9 cellular contexts compared by ENCODE assay signal in the genomic region with DNA sequence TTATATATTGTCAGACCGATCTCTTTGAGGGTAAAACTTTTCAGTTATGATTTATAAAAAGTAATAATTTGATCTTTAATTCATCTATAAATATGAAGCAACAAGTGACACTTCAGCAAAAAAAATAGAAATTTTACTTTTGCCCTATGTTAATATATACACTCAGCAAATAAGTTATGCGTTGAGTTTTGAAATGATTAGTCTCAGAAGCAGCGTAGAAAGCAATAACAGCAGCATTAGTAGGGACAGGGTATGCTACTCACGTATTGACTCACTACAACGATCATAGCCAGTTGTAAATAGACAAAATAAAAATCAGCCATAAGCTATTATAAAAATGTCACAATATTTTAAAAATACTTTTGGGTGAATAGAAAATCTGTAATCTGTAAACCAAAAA.
"Had no signal": no experiment of that assay in that cellular context is flagged by ENCODE, and none has a peak within 500 bp of the region (broad histone marks: within the 10 kb centered on the region; RNA-seq: fewer than 3 reads in every experiment).

No MANE protein-coding gene starts in this region.

- H3K27me3 Mint-ChIP-seq: IgD-negative memory B cell had no signal

- H3K27ac ChIP-seq: KMS-11 had no signal

- H3K4me3 Mint-ChIP-seq: GM23338, H9, IgD-negative memory B cell had no signal

- FAIRE-seq: H1, H54, HTR-8/SVneo had no signal

- H3K4me1 Mint-ChIP-seq: IgD-negative memory B cell had no signal

- DNase-seq: H9, HCEC 1CT, KBM-7 had no signal

- H3K27ac Mint-ChIP-seq: GM23338, IgD-negative memory B cell had no signal

- H3K4me2 ChIP-seq: GM23338, KMS-11 had no signal

- ATAC-seq: GM23338 had no signal

- H3K9ac ChIP-seq: KMS-11 had no signal

- H3K4me3 ChIP-seq: GM23338 had no signal

- H3K36me3 Mint-ChIP-seq: IgD-negative memory B cell had no signal

- H2AFZ ChIP-seq: GM23338 had no signal
